In the genomic region with DNA sequence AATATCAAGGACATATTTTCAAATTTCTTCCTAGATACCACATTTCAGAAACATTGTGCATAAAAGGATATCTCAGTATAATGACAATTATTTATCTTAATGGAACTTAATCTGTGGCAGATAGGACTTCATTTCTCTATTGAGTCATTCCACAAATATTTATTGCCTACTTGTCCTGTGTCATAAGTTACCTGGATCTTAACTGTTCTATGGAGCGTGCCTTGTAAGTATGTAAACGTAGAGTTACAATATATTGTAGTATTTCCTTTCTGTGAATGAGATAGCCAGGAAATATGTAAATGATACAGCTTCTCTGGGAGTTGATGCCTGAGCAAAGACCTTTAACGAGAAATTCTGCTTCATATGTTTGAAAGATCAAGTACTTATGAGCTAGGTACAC, we compare ENCODE assay signal across 11 cellular contexts. TPM values are rescaled to one million over a fixed set of nuclear protein-coding genes. Genes with fewer than 3 reads are reported as not detected.
DNase-seq lines count a peak whose midpoint lies in the region; ATAC-seq and TF ChIP-seq lines count a peak whose summit lies in the region.
"Had no signal": no experiment of that assay in that cellular context is flagged by ENCODE, and none has a peak within 500 bp of the region (broad histone marks: within the 10 kb centered on the region; RNA-seq: fewer than 3 reads in every experiment).

No MANE protein-coding gene starts in this region.

- peak overlapping the region; percentile 3 for H3K27ac Mint-ChIP-seq in CD8-positive, alpha-beta T cell
- H3K27ac Mint-ChIP-seq in MCF 10A (ENCODE audit: low read depth, unreplicated experiment): peak overlapping the region; percentile 4
- H3K27ac Mint-ChIP-seq in natural killer cell treated with Interleukin-12 subunit alpha and Interleukin-12 subunit beta and Interleukin-15 and Interleukin-18, amount 100 ng/mL, for 72 hours: no peak overlapping the region

- H3K9me3 Mint-ChIP-seq in CD8-positive, alpha-beta T cell: no peaks in the 10 kb centered on the region
- H3K9me3 Mint-ChIP-seq in MCF 10A (ENCODE audit: unreplicated experiment): no peaks in the 10 kb centered on the region
- no peaks in the 10 kb centered on the region for H3K9me3 Mint-ChIP-seq in natural killer cell treated with Interleukin-12 subunit alpha and Interleukin-12 subunit beta and Interleukin-15 and Interleukin-18, amount 100 ng/mL, for 72 hours

- DNase-seq in CD8-positive, alpha-beta T cell: no peak
- DNase-seq in MCF 10A (ENCODE audit: unreplicated experiment) (no peak), AG08395 (ENCODE audit: low spot score) (no peak), ecto neural progenitor cell (ENCODE audit: low spot score) (no peak)
- DNase-seq in natural killer cell treated with Interleukin-12 subunit alpha and Interleukin-12 subunit beta and Interleukin-15 and Interleukin-18, amount 100 ng/mL, for 72 hours (ENCODE audit: low spot score): no peak
- DNase-seq: MV-4-11; SIG-M5; stimulated activated CD4-positive, alpha-beta T cell treated with anti-CD3 and anti-CD28 coated beads, Interleukin-1b, Interleukin-23, amount 100 ng/mL, for 48 hours had no signal

- peak overlapping the region; percentile 33 for H3K4me3 Mint-ChIP-seq in CD8-positive, alpha-beta T cell
- H3K4me3 Mint-ChIP-seq in MCF 10A (ENCODE audit: unreplicated experiment): peak overlapping the region; percentile 89
- H3K4me3 Mint-ChIP-seq in natural killer cell treated with Interleukin-12 subunit alpha and Interleukin-12 subunit beta and Interleukin-15 and Interleukin-18, amount 100 ng/mL, for 72 hours: peak overlapping the region; percentile 94

- peaks cover 39% of the 10 kb centered on the region for H3K4me1 ChIP-seq in CD8-positive, alpha-beta T cell (ENCODE audit: insufficient read depth, low read length)
- peaks cover 10% of the 10 kb centered on the region for H3K4me1 ChIP-seq in HEK293 (ENCODE audit: control insufficient read depth, insufficient read depth, low read length)

- no peaks in the 10 kb centered on the region for H3K27me3 ChIP-seq in CD8-positive, alpha-beta T cell (ENCODE audit: insufficient read depth, low read length)

- intact Hi-C loops in CD8-positive, alpha-beta T cell (cut with DNase I, micrococcal nuclease): loop anchor here (5.0 to 10.0 kb wide), 5 partner anchors 50 to 637 kb away; a partner anchor contains a TSS
- intact Hi-C loops in MCF 10A (cut with micrococcal nuclease): loop anchor here (5.0 to 10.0 kb wide), 2 partner anchors 80 to 1183 kb away; no protein-coding TSS in a partner anchor

- BruUV-seq in MCF 10A (replicated peaks; lab: Mats Ljungman, UMichigan): no TSS peak

- H3K4me3 ChIP-seq in CD8-positive, alpha-beta T cell (ENCODE audit: low read depth, low read length): no peak overlapping the region
- no peak overlapping the region for H3K4me3 ChIP-seq in HEK293 (ENCODE audit: low read depth, low read length)

- peaks cover 59% of the 10 kb centered on the region for H3K4me1 Mint-ChIP-seq in CD8-positive, alpha-beta T cell (ENCODE audit: low read depth)
- peaks cover 25% of the 10 kb centered on the region for H3K4me1 Mint-ChIP-seq in MCF 10A (ENCODE audit: insufficient read depth, unreplicated experiment)
- H3K4me1 Mint-ChIP-seq in natural killer cell treated with Interleukin-12 subunit alpha and Interleukin-12 subunit beta and Interleukin-15 and Interleukin-18, amount 100 ng/mL, for 72 hours (ENCODE audit: low read depth in 2 of 2): peaks cover 25 to 33% of the 10 kb centered on the region in 2 donors

- CTCF ChIA-PET in CD8-positive, alpha-beta T cell (lab: Charles Lee): interaction anchor here (1.4 kb wide), 1 partner anchor 184 kb away, joined by 4 read pairs; no protein-coding TSS in a partner anchor
- CTCF ChIA-PET in HEK293 (lab: Yijun Ruan, JAX): interaction anchor here (1.7 to 2.0 kb wide), 2 partner anchors 8 to 292 kb away, joined by 4 to 6 read pairs; no protein-coding TSS in a partner anchor
- CTCF ChIA-PET in MCF 10A (lab: Yijun Ruan, JAX): interaction anchor here (0.6 to 6.9 kb wide), 7 partner anchors 10 to 292 kb away, joined by 3 to 48 read pairs (median 3); no protein-coding TSS in a partner anchor

- no peaks in the 10 kb centered on the region for H3K27me3 Mint-ChIP-seq in CD8-positive, alpha-beta T cell (ENCODE audit: low read depth)
- no peaks in the 10 kb centered on the region for H3K27me3 Mint-ChIP-seq in MCF 10A (ENCODE audit: insufficient read depth, unreplicated experiment)
- no peaks in the 10 kb centered on the region for H3K27me3 Mint-ChIP-seq in natural killer cell treated with Interleukin-12 subunit alpha and Interleukin-12 subunit beta and Interleukin-15 and Interleukin-18, amount 100 ng/mL, for 72 hours

- no peaks in the 10 kb centered on the region for H3K9me3 ChIP-seq in CD8-positive, alpha-beta T cell (ENCODE audit: low read length)
- H3K9me3 ChIP-seq in HEK293 (ENCODE audit: control insufficient read depth, insufficient read depth, low read depth, low read length): no peaks in the 10 kb centered on the region

- no peak for ATAC-seq in CD8-positive, alpha-beta T cell
- ATAC-seq in natural killer cell treated with Interleukin-12 subunit alpha and Interleukin-12 subunit beta and Interleukin-15 and Interleukin-18, amount 100 ng/mL, for 72 hours: no peak
- ATAC-seq in GM19463 (IDR thresholded peaks at IDR 0.05; ENCODE audit: unreplicated experiment) (no peak), GM21526 (IDR thresholded peaks at IDR 0.05; ENCODE audit: low FRiP score, unreplicated experiment) (no peak)

- H3K36me3 ChIP-seq in CD8-positive, alpha-beta T cell (ENCODE audit: insufficient read depth, low read length): no peaks in the 10 kb centered on the region
- H3K36me3 ChIP-seq in HEK293 (ENCODE audit: control insufficient read depth in 2 of 2, insufficient read depth in 1 of 2, low read length in 2 of 2): no peaks in the 10 kb centered on the region

- POLR2A ChIA-PET in CD8-positive, alpha-beta T cell (lab: Charles Lee): no interaction called here
- POLR2A ChIA-PET in HEK293 (lab: Yijun Ruan, JAX): no interaction called here
- POLR2A ChIA-PET in MCF 10A (lab: Yijun Ruan, JAX): interaction anchor here (0.7 to 5.4 kb wide), 5 partner anchors 15 to 68 kb away, joined by 3 to 42 read pairs (median 3); no protein-coding TSS in a partner anchor

- peaks cover 7% of the 10 kb centered on the region for H3K36me3 Mint-ChIP-seq in CD8-positive, alpha-beta T cell
- H3K36me3 Mint-ChIP-seq in MCF 10A (ENCODE audit: insufficient read depth, unreplicated experiment): no peaks in the 10 kb centered on the region
- no peaks in the 10 kb centered on the region for H3K36me3 Mint-ChIP-seq in natural killer cell treated with Interleukin-12 subunit alpha and Interleukin-12 subunit beta and Interleukin-15 and Interleukin-18, amount 100 ng/mL, for 72 hours

- H3K27ac ChIP-seq in CD8-positive, alpha-beta T cell (ENCODE audit: low read depth, low read length): peak overlapping the region; percentile 0
- no peak overlapping the region for H3K27ac ChIP-seq in HEK293 (ENCODE audit: extremely low read depth, low read depth, low read length)

- no peak for TF ChIP-seq CTCF in CD8-positive, alpha-beta T cell (IDR thresholded peaks at IDR 0.05)
- no peak for TF ChIP-seq CTCF in HEK293 (tag by site-specific recombination; IDR thresholded peaks at IDR 0.05)
- TF ChIP-seq CTCF in MCF 10A (IDR thresholded peaks at IDR 0.05; ENCODE audit: unreplicated experiment): no peak

TF ChIP-seq in HEK293, 187 proteins besides CTCF, POLR2A, EP300 and RAD21:
- TF ChIP-seq ZNF354C (tag by site-specific recombination; IDR thresholded peaks at IDR 0.05; ENCODE audit: borderline replicate concordance, low read depth): no peak
- TF ChIP-seq, protein P1, sequence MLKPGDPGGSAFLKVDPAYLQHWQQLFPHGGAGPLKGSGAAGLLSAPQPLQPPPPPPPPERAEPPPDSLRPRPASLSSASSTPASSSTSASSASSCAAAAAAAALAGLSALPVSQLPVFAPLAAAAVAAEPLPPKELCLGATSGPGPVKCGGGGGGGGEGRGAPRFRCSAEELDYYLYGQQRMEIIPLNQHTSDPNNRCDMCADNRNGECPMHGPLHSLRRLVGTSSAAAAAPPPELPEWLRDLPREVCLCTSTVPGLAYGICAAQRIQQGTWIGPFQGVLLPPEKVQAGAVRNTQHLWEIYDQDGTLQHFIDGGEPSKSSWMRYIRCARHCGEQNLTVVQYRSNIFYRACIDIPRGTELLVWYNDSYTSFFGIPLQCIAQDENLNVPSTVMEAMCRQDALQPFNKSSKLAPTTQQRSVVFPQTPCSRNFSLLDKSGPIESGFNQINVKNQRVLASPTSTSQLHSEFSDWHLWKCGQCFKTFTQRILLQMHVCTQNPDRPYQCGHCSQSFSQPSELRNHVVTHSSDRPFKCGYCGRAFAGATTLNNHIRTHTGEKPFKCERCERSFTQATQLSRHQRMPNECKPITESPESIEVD (tag by site-specific recombination; IDR thresholded peaks at IDR 0.05): 0 out of 2 replicates have a peak, but pooled peaks have one; percentile 16

RNA-seq across cellular contexts. Expression of a gene that starts 2.5 kb away (rescaled TPM):
- total RNA-seq in CD8-positive, alpha-beta T cell: 10 to 100 TPM; 51.0 to 56.0 TPM
- 74.2 and 86.1 TPM in 2 replicates for total RNA-seq in MCF 10A (2022)
- total RNA-seq in natural killer cell treated with Interleukin-12 subunit alpha and Interleukin-12 subunit beta and Interleukin-15 and Interleukin-18, amount 100 ng/mL, for 72 hours: 10 to 100 TPM; 65.9 to 78.8 TPM

Comparison
In these comparisons a context has a peak if more than half of its experiments do, and no peak if none do; other contexts are left out.
1. H3K27ac Mint-ChIP-seq: peak in CD8-positive, alpha-beta T cell (single experiment) and MCF 10A (single experiment); none in natural killer cell treated with Interleukin-12 subunit alpha and Interleukin-12 subunit beta and Interleukin-15 and Interleukin-18, amount 100 ng/mL, for 72 hours (0 of 2).
2. H3K4me3 Mint-ChIP-seq: peak in every context shown above with its lines; median percentile 94 in natural killer cell treated with Interleukin-12 subunit alpha and Interleukin-12 subunit beta and Interleukin-15 and Interleukin-18, amount 100 ng/mL, for 72 hours; 89 in MCF 10A; 33 in CD8-positive, alpha-beta T cell.